In genomic region chr11:5508605-5509004, GRCh38 we compare ENCODE assay signal across 2 cellular contexts.
TF ChIP-seq lines count a peak whose summit lies in the region.

No MANE protein-coding gene starts in this region.

TF ChIP-seq in HepG2, 621 proteins besides CTCF, POLR2A, EP300 and RAD21:
- TF ChIP-seq ZNF883 (CRISPR knock-in tag; IDR thresholded peaks at IDR 0.05; ENCODE audit: not compliant biosample characterization): no peak
- TF ChIP-seq ZNF816 (CRISPR knock-in tag; IDR thresholded peaks at IDR 0.05; ENCODE audit: borderline replicate concordance): no peak
- TF ChIP-seq FOXA1 (IDR thresholded peaks at IDR 0.05): no peak
- peak; percentile 81 for TF ChIP-seq FOXA1 (CRISPR knock-in tag; IDR thresholded peaks at IDR 0.05)
- TF ChIP-seq TEAD3 (CRISPR knock-in tag; optimal IDR thresholded peaks at IDR 0.05; ENCODE audit: borderline replicate concordance): peak; percentile 51

TF ChIP-seq in IMR-90, 13 proteins besides CTCF, POLR2A, EP300 and RAD21:
- no peak for TF ChIP-seq MAZ (IDR thresholded peaks at IDR 0.05; ENCODE audit: borderline replicate concordance, low read depth, low read length)
- no peak for TF ChIP-seq CHD1 (IDR thresholded peaks at IDR 0.05; ENCODE audit: low read depth, low read length)
- TF ChIP-seq RFX5 (IDR thresholded peaks at IDR 0.05; ENCODE audit: low read depth, low read length): no peak
- TF ChIP-seq RCOR1 (IDR thresholded peaks at IDR 0.05; ENCODE audit: insufficient replicate concordance, low read length): no peak
- no peak for TF ChIP-seq SMC3 (IDR thresholded peaks at IDR 0.05; ENCODE audit: low read depth, low read length)
- no peak for TF ChIP-seq ELK1 (IDR thresholded peaks at IDR 0.05; ENCODE audit: borderline replicate concordance, low read depth, low read length)
- no peak for TF ChIP-seq FOS (IDR thresholded peaks at IDR 0.05; ENCODE audit: low read depth, low read length)
- TF ChIP-seq USF2 (IDR thresholded peaks at IDR 0.05; ENCODE audit: low read depth, low read length): no peak
- TF ChIP-seq MXI1 (IDR thresholded peaks at IDR 0.05; ENCODE audit: borderline replicate concordance, low read depth, low read length): no peak
- TF ChIP-seq MAFK (IDR thresholded peaks at IDR 0.05; ENCODE audit: low read depth, low read length): no peak
- TF ChIP-seq NFE2L2 (IDR thresholded peaks at IDR 0.05; ENCODE audit: low read depth, low read length): no peak
- no peak for TF ChIP-seq CEBPB (IDR thresholded peaks at IDR 0.05; ENCODE audit: low read depth, low read length)
- TF ChIP-seq BHLHE40 (IDR thresholded peaks at IDR 0.05; ENCODE audit: low read depth, low read length): no peak
